In the genomic region with DNA sequence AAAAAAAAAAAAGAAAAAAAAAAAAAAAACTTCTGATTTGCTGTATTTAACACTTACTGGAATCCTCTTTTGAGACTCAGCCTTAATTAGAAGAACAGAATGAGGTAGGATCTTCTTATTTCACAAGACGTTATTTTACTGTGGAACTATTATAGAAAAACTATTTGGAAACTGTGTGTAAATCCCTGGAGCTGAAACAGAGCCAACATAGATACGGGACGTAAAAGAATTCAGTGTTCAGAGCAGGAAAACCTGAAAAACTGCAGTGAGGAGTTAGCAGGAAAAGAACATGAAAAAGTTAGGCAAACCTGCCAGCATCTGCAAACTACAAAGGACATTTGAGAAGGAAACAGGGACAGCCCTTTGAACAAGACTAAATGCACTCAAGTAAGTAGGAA, we compare ENCODE assay signal across 9 cellular contexts. TPM values are rescaled to one million over a fixed set of nuclear protein-coding genes. Genes with fewer than 3 reads are reported as not detected.
DNase-seq lines count a peak whose midpoint lies in the region; ATAC-seq and TF ChIP-seq lines count a peak whose summit lies in the region.
"Had no signal": no experiment of that assay in that cellular context is flagged by ENCODE, and none has a peak within 500 bp of the region (broad histone marks: within the 10 kb centered on the region; RNA-seq: fewer than 3 reads in every experiment).

No MANE protein-coding gene starts in this region.

- TF ChIP-seq EP300 in esophagus muscularis mucosa (IDR thresholded peaks at IDR 0.05) = no peak

- no peak overlapping the region for H4K8ac ChIP-seq in H9 (replicated peaks; ENCODE audit: insufficient read length, low read depth, low read length)

- no peak overlapping the region for H3K18ac ChIP-seq in H9 (ENCODE audit: insufficient read length, low read depth, low read length)

- TF ChIP-seq POLR2A in esophagus muscularis mucosa (IDR thresholded peaks at IDR 0.05; ENCODE audit: low read depth) = no peak

- no peak overlapping the region for H3K56ac ChIP-seq in H9 (ENCODE audit: insufficient read length, low read depth, low read length)

- H3K14ac ChIP-seq in H9 (ENCODE audit: insufficient read depth, low read length) = no peak overlapping the region

- H3K4me1 ChIP-seq in H9 (ENCODE audit: insufficient read depth, low read length) (peaks cover 11% of the 10 kb centered on the region; the same call in 1 of the 2 replicates), esophagus muscularis mucosa (peaks cover 0 to 26% (median 20%) of the 10 kb centered on the region in 4 donors)

- H2BK120ac ChIP-seq in H9 (ENCODE audit: low read depth, low read length, poor library complexity, severe bottlenecking) = no peak overlapping the region

- H4K91ac ChIP-seq in H9 (ENCODE audit: insufficient read length, low read depth, low read length) = no peak overlapping the region

- no peak overlapping the region for H3K23ac ChIP-seq in H9 (ENCODE audit: insufficient read length, low read depth, low read length)

- no peaks in the 10 kb centered on the region for H3K27me3 Mint-ChIP-seq in H9 (ENCODE audit: low read depth)
- H3K27me3 Mint-ChIP-seq: naive B cell had no signal

- H3K4me2 ChIP-seq in H9 (ENCODE audit: insufficient read depth, insufficient read length, low read length) = no peak overlapping the region

- H2AFZ ChIP-seq in H9 (ENCODE audit: low read length) = no peak overlapping the region

- H2BK12ac ChIP-seq in H9 (ENCODE audit: insufficient read length, low read depth, low read length) = no peak overlapping the region

- no peak overlapping the region for H2BK5ac ChIP-seq in H9 (ENCODE audit: insufficient read length, low read length)

- H3K27me3 ChIP-seq in H9 (ENCODE audit: insufficient read depth, low read length) (no peaks in the 10 kb centered on the region), esophagus muscularis mucosa (no peaks in the 10 kb centered on the region)

- no peaks in the 10 kb centered on the region; a peak in 1 of 5 replicates for H3K9me3 Mint-ChIP-seq in H9
- H3K9me3 Mint-ChIP-seq: naive B cell had no signal

- H3K79me1 ChIP-seq in H9 (ENCODE audit: insufficient read depth, low read depth, low read length, poor library complexity, severe bottlenecking) = no peaks in the 10 kb centered on the region

- H4K5ac ChIP-seq in H9 (ENCODE audit: insufficient read length, low read depth, low read length) = no peak overlapping the region

- no peak for TF ChIP-seq CTCF in H9 (conservative IDR thresholded peaks at IDR 0.05)
- TF ChIP-seq CTCF in VCaP (conservative IDR thresholded peaks at IDR 0.05) = no peak
- no peak for TF ChIP-seq CTCF in esophagus muscularis mucosa (IDR thresholded peaks at IDR 0.05)
- no peak for TF ChIP-seq CTCF in retinal pigment epithelial cell (conservative IDR thresholded peaks at IDR 0.05; ENCODE audit: low read depth, low read length)

- H3K79me2 ChIP-seq in H9 (ENCODE audit: insufficient read depth, low read length) = peaks cover 3% of the 10 kb centered on the region; the same call in 1 of the 2 replicates

- WGBS in H9 (ENCODE audit: extremely low coverage, insufficient read length, low lambda C conversion rate) = no CpG with 5 or more reads among the region's 3 CpGs
- 33% methylated on average over 3 of the region's 3 CpGs for WGBS in esophagus muscularis mucosa

- intact Hi-C loops in esophagus muscularis mucosa (cut with DNase I) = no loop called here

- no peak for DNase-seq in H9
- DNase-seq in esophagus muscularis mucosa (ENCODE audit: extremely low spot score) = no peak
- DNase-seq in retinal pigment epithelial cell (ENCODE audit: low read depth) = no peak
- DNase-seq in superior temporal gyrus (ENCODE audit: extremely low spot score) = no peak
- DNase-seq in pons (ENCODE audit: low spot score) = no peak
- no peak for DNase-seq in GF-D8 (lab: John Stamatoyannopoulos, UW)
- DNase-seq: naive B cell had no signal

- no peak overlapping the region for H2BK20ac ChIP-seq in H9 (ENCODE audit: low read depth, low read length, poor library complexity, severe bottlenecking)

- H2BK15ac ChIP-seq in H9 (ENCODE audit: low read depth, low read length) = no peak overlapping the region

- H3K27ac ChIP-seq in H9 (ENCODE audit: insufficient read length, low read depth, low read length) (peak overlapping the region; percentile 74), VCaP (peak overlapping the region; percentile 97), esophagus muscularis mucosa (replicated peaks in 1 of 4) (peak overlapping the region; percentile 91 to 99 (median 99))

- H3T11ph ChIP-seq in H9 (ENCODE audit: low read length) = no peak overlapping the region

- H4K20me1 ChIP-seq in H9 (ENCODE audit: control insufficient read depth, insufficient read depth, insufficient read length) = no peaks in the 10 kb centered on the region

- H3K4me3 ChIP-seq in esophagus muscularis mucosa (no peak overlapping the region), retinal pigment epithelial cell (ENCODE audit: low read length) (peak overlapping the region; percentile 60)

- H3K9ac ChIP-seq in H9 (ENCODE audit: extremely low read depth, insufficient read length, low read length) = no peak overlapping the region

- H3K36me3 ChIP-seq in esophagus muscularis mucosa = no peaks in the 10 kb centered on the region

- H3K23me2 ChIP-seq in H9 (ENCODE audit: insufficient read length, low read depth, low read length, poor library complexity, severe bottlenecking) = peaks cover 3% of the 10 kb centered on the region

- no peak for ATAC-seq in HG02623 (IDR thresholded peaks at IDR 0.05; ENCODE audit: unreplicated experiment)

- peaks cover 0 to 4% (median 2%) of the 10 kb centered on the region in 3 experiments; a peak in 1 of 7 replicates for H3K36me3 Mint-ChIP-seq in H9 (ENCODE audit: insufficient read depth in 1 of 3, low read depth in 3 of 3)
- H3K36me3 Mint-ChIP-seq: naive B cell had no signal

- no peak overlapping the region for H3K4ac ChIP-seq in H9 (ENCODE audit: low read depth, low read length)

- peaks cover 47 to 49% of the 10 kb centered on the region in 2 experiments for H3K4me1 Mint-ChIP-seq in H9

- H3K27ac Mint-ChIP-seq in H9 = peak overlapping the region in 2 of 3 experiments; percentile 21 to 93; a peak in 3 of 7 replicates

- no peak overlapping the region for H2AK5ac ChIP-seq in H9 (ENCODE audit: insufficient read length, low read length)

- H3K9me3 ChIP-seq in H9 (ENCODE audit: control insufficient read depth, low read depth, low read length) (no peaks in the 10 kb centered on the region), esophagus muscularis mucosa (no peaks in the 10 kb centered on the region)

- H3K4me3 Mint-ChIP-seq in H9 = peak overlapping the region in 1 of 2 experiments; percentile 44; a peak in 2 of 5 replicates

RNA-seq across cellular contexts. Expression of a gene that starts 3.4 kb away (rescaled TPM):
- 79.2 and 82.8 TPM in 2 replicates for total RNA-seq in H9 (2021)
- total RNA-seq in esophagus muscularis mucosa = 10 to 100 TPM; 15.4 to 27.3 (median 18.6) TPM
